In genomic region chr2:68190991-68191731, GRCh38 we compare ENCODE assay signal across 11 cellular contexts. TPM values are rescaled to one million over a fixed set of nuclear protein-coding genes. Genes with fewer than 3 reads are reported as not detected.
DNase-seq lines count a peak whose midpoint lies in the region; ATAC-seq lines count a peak whose summit lies in the region.
"Had no signal": no experiment of that assay in that cellular context is flagged by ENCODE, and none has a peak within 500 bp of the region (broad histone marks: within the 10 kb centered on the region; RNA-seq: fewer than 3 reads in every experiment).

No MANE protein-coding gene starts in this region.

- DNase-seq in A172 (ENCODE audit: low spot score) (peak; percentile 11), GM04504 (ENCODE audit: low read depth) (peak; percentile 64), SIG-M5 (lab: John Stamatoyannopoulos, UW) (peak; percentile 34), fibroblast of peridontal ligament (ENCODE audit: extremely low read depth) (peak; percentile 93), 8988T (no peak), HK-2 (ENCODE audit: unreplicated experiment) (no peak)
- DNase-seq: heart left ventricle; ovary; stimulated activated naive B cell treated with anti-CD40 and anti-IgM and Interleukin-4, amounts not matched to agents 10 μg/mL and 1 μg/mL and 100 μg/mL, for 72 hours had no signal

- ATAC-seq in HG03095 (IDR thresholded peaks at IDR 0.05; ENCODE audit: unreplicated experiment) = no peak
- no peak for ATAC-seq in HG03045 (IDR thresholded peaks at IDR 0.05; ENCODE audit: unreplicated experiment)
- ATAC-seq: heart left ventricle; stimulated activated naive B cell treated with anti-CD40 and anti-IgM and Interleukin-4, amounts not matched to agents 10 μg/mL and 1 μg/mL and 100 μg/mL, for 72 hours had no signal

RNA-seq across cellular contexts. Expression of gene PNO1, which starts 33.5 kb away (rescaled TPM):
- total RNA-seq in A172 (2014; rRNA removed; shearing (Covaris generic)) = 63.1 and 64.0 TPM in 2 replicates

Comparison
In these comparisons a context has a peak if more than half of its experiments do, and no peak if none do; other contexts are left out.
1. DNase-seq: peak in A172 (single experiment), GM04504 (single experiment), SIG-M5 (single experiment) and fibroblast of peridontal ligament (single experiment); none in 8988T (single experiment) and HK-2 (single experiment).